Comparison of ENCODE assay signal across 16 cellular contexts in the genomic region with DNA sequence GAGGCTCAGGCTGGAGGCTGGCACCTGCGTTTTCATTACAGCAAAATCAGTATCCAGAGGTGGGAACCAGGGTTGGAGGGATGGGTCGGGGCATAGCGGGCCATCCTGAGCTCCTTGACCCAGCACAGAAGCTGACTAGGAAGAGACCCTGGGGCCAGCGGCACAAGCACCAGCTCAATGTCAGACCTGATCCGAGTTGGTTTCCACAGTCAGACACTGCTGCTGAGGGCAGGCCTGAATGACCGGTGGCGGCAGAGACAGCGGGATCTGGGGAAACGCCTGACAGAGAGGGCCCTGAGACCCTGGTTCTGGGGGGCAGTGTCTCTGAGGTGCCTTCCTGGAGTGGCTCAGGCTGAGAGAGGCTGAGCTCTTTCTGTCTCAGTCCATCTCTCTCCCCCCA.
"Had no signal": no experiment of that assay in that cellular context is flagged by ENCODE, and none has a peak within 500 bp of the region (broad histone marks: within the 10 kb centered on the region; RNA-seq: fewer than 3 reads in every experiment).

No MANE protein-coding gene starts in this region.

- H3K4me1 Mint-ChIP-seq: memory B cell; naive thymus-derived CD8-positive, alpha-beta T cell had no signal

- H3K9me3 Mint-ChIP-seq: memory B cell; naive thymus-derived CD8-positive, alpha-beta T cell; stimulated activated naive CD8-positive, alpha-beta T cell treated with anti-CD3 and anti-CD28 coated beads, Interleukin-15, Interleukin-2, amounts not matched to agents 100 ng/mL and 50 ng/mL, for 24 hours had no signal

- H3K27ac Mint-ChIP-seq: memory B cell; naive thymus-derived CD8-positive, alpha-beta T cell; progenitor cell of endocrine pancreas; stimulated activated naive CD8-positive, alpha-beta T cell treated with anti-CD3 and anti-CD28 coated beads, Interleukin-15, Interleukin-2, amounts not matched to agents 100 ng/mL and 50 ng/mL, for 24 hours had no signal

- DNase-seq: hippocampal formation; kidney glomerular epithelial cell; left cardiac atrium; left ventricle myocardium superior; naive thymus-derived CD8-positive, alpha-beta T cell; occipital lobe; ovary; stimulated activated CD4-positive, alpha-beta T cell treated with anti-CD3 and anti-CD28 coated beads, Interleukin-1b, Interleukin-23, amount 100 ng/mL, for 48 hours; stimulated activated CD4-positive, alpha-beta T cell treated with anti-CD3 and anti-CD28 coated beads, Interleukin-2, amount 100 ng/mL, for 48 hours; stimulated activated naive CD4-positive, alpha-beta T cell; upper lobe of left lung had no signal

- H3K27me3 Mint-ChIP-seq: memory B cell; naive thymus-derived CD8-positive, alpha-beta T cell; progenitor cell of endocrine pancreas; stimulated activated naive CD8-positive, alpha-beta T cell treated with anti-CD3 and anti-CD28 coated beads, Interleukin-15, Interleukin-2, amounts not matched to agents 100 ng/mL and 50 ng/mL, for 24 hours had no signal

- H3K36me3 Mint-ChIP-seq: memory B cell; naive thymus-derived CD8-positive, alpha-beta T cell had no signal

- ATAC-seq: left cardiac atrium; left lobe of liver; left ventricle myocardium superior; naive thymus-derived CD8-positive, alpha-beta T cell; right lobe of liver had no signal

- H3K4me3 Mint-ChIP-seq: memory B cell; naive thymus-derived CD8-positive, alpha-beta T cell; stimulated activated naive CD8-positive, alpha-beta T cell treated with anti-CD3 and anti-CD28 coated beads, Interleukin-15, Interleukin-2, amounts not matched to agents 100 ng/mL and 50 ng/mL, for 24 hours had no signal
